19 cellular contexts compared by ENCODE assay signal in the genomic region with DNA sequence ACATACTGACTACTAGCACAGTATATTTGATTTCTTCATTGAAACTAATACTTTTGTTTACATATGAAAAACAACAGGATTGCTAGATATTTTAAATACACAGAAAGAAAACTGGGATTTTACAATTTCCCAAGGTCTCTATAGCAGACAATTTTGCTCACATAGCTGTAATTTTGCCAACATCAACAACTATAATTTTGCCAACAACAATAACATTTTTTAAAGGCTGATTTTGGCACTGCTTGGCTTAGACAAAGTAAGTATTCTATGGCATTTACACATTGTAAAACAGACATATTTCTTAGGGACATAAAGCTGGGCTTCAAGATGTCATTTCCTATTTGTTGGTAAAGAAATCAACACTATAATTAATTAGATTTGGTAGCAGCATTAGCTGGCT.
A peak's percentile ranks its signal among the peaks of the same experiment; 100 is the strongest.
DNase-seq lines count a peak whose midpoint lies in the region; ATAC-seq and TF ChIP-seq lines count a peak whose summit lies in the region.
"Had no signal": no experiment of that assay in that cellular context is flagged by ENCODE, and none has a peak within 500 bp of the region (broad histone marks: within the 10 kb centered on the region; RNA-seq: fewer than 3 reads in every experiment).

No MANE protein-coding gene starts in this region.

- ATAC-seq in heart left ventricle (no peak), heart right ventricle (no peak)
- no peak for ATAC-seq in naive thymus-derived CD8-positive, alpha-beta T cell
- ATAC-seq: GM12878, HCT116 had no signal

- peaks cover 0 to 10% (median 3%) of the 10 kb centered on the region in 9 donors for H3K9me3 Mint-ChIP-seq in naive thymus-derived CD8-positive, alpha-beta T cell

- H3K36me3 ChIP-seq in heart left ventricle (no peaks in the 10 kb centered on the region), heart right ventricle (no peaks in the 10 kb centered on the region)
- H3K36me3 ChIP-seq: BLaER1 treated with 17β-estradiol and CSF1 and Interleukin-3, amounts not matched to agents 10 nM and 100 nM had no signal

- no peaks in the 10 kb centered on the region for H3K27me3 ChIP-seq in heart left ventricle
- no peaks in the 10 kb centered on the region for H3K27me3 ChIP-seq in heart right ventricle
- H3K27me3 ChIP-seq: BLaER1 treated with 17β-estradiol and CSF1 and Interleukin-3, amounts not matched to agents 10 nM and 100 nM had no signal

- no peak overlapping the region for H3K4me3 Mint-ChIP-seq in naive thymus-derived CD8-positive, alpha-beta T cell
- H3K4me3 Mint-ChIP-seq: B cell; CD8-positive, alpha-beta memory T cell; HFFc6 had no signal

- intact Hi-C loops in heart left ventricle (cut with DNase I), result no loop called here
- intact Hi-C loops in heart right ventricle (cut with DNase I), result loop anchor here in 1 of 10 donors (5.0 kb wide), 1 partner anchor 75 kb away; no protein-coding TSS in a partner anchor

- H3K9me3 ChIP-seq in heart left ventricle (peaks cover 0 to 4% (median 0%) of the 10 kb centered on the region in 12 donors), heart right ventricle (no peaks in the 10 kb centered on the region)
- H3K9me3 ChIP-seq: BLaER1 treated with 17β-estradiol and CSF1 and Interleukin-3, amounts not matched to agents 10 nM and 100 nM had no signal

- H3K4me3 ChIP-seq in heart left ventricle (peak overlapping the region in 5 of 12 donors; percentile 4 to 43 (median 31)), heart right ventricle (peak overlapping the region in 4 of 10 donors; percentile 5 to 32 (median 22)), fibroblast of pulmonary artery (replicated peaks; ENCODE audit: low read depth, low read length) (no peak overlapping the region)
- H3K4me3 ChIP-seq: BLaER1 treated with 17β-estradiol and CSF1 and Interleukin-3, amounts not matched to agents 10 nM and 100 nM; GM12878 had no signal

- H3K36me3 Mint-ChIP-seq in naive thymus-derived CD8-positive, alpha-beta T cell, result no peaks in the 10 kb centered on the region
- H3K36me3 Mint-ChIP-seq: CD8-positive, alpha-beta memory T cell had no signal

- no peak for DNase-seq in heart left ventricle
- no peak for DNase-seq in heart right ventricle
- DNase-seq in astrocyte of the hippocampus (ENCODE audit: low read depth, low spot score), result peak; percentile 3
- peak; percentile 66 for DNase-seq in fibroblast of pulmonary artery (ENCODE audit: low read depth)
- no peak for DNase-seq in naive thymus-derived CD8-positive, alpha-beta T cell
- no peak for DNase-seq in NCI-H2081 (lab: John Stamatoyannopoulos, UW)
- DNase-seq: CD8-positive, alpha-beta memory T cell; COR-L47; DMS 273 treated with DMSO at 0.1 percent for 48 hours; DMS53; DND-41; EL; GOT3; H7; HFFc6 had no signal

- no peaks in the 10 kb centered on the region for H3K4me1 Mint-ChIP-seq in naive thymus-derived CD8-positive, alpha-beta T cell
- H3K4me1 Mint-ChIP-seq: B cell; CD8-positive, alpha-beta memory T cell had no signal

- peak overlapping the region in 7 of 12 donors; percentile 16 to 75 (median 52) for H3K27ac ChIP-seq in heart left ventricle
- peak overlapping the region in 4 of 10 donors; percentile 45 to 57 (median 51) for H3K27ac ChIP-seq in heart right ventricle
- H3K27ac ChIP-seq: BLaER1 treated with 17β-estradiol and CSF1 and Interleukin-3, amounts not matched to agents 10 nM and 100 nM had no signal

- no peak for TF ChIP-seq CTCF in heart left ventricle (IDR thresholded peaks at IDR 0.05)
- TF ChIP-seq CTCF in heart right ventricle (IDR thresholded peaks at IDR 0.05), result no peak
- no peak for TF ChIP-seq CTCF in fibroblast of pulmonary artery (IDR thresholded peaks at IDR 0.05; ENCODE audit: low read length, missing control alignments)

- POLR2A ChIA-PET in naive thymus-derived CD8-positive, alpha-beta T cell (lab: Charles Lee), result no interaction called here

- TF ChIP-seq POLR2A in heart left ventricle (IDR thresholded peaks at IDR 0.05), result no peak

- no peak overlapping the region for H3K27ac Mint-ChIP-seq in naive thymus-derived CD8-positive, alpha-beta T cell
- H3K27ac Mint-ChIP-seq: B cell; CD8-positive, alpha-beta memory T cell; HFFc6 had no signal

- peaks cover 0 to 3% (median 0%) of the 10 kb centered on the region in 5 donors for H3K27me3 Mint-ChIP-seq in naive thymus-derived CD8-positive, alpha-beta T cell
- H3K27me3 Mint-ChIP-seq: B cell; CD8-positive, alpha-beta memory T cell had no signal

- peaks cover 0 to 8% (median 0%) of the 10 kb centered on the region in 12 donors for H3K4me1 ChIP-seq in heart left ventricle
- H3K4me1 ChIP-seq in heart right ventricle, result peaks cover 0 to 8% (median 0%) of the 10 kb centered on the region in 9 donors
- H3K4me1 ChIP-seq: BLaER1 treated with 17β-estradiol and CSF1 and Interleukin-3, amounts not matched to agents 10 nM and 100 nM had no signal

Comparison
In these comparisons a context has a peak if more than half of its experiments do, and no peak if none do; other contexts are left out.
1. DNase-seq: peak in astrocyte of the hippocampus (single experiment) and fibroblast of pulmonary artery (single experiment); none in heart left ventricle (0 of 5), heart right ventricle (0 of 2), naive thymus-derived CD8-positive, alpha-beta T cell (0 of 10) and NCI-H2081 (0 of 2).